Comparison of ENCODE assay signal across 12 cellular contexts in genomic region chr17:79859676-79860615, GRCh38.
"Had no signal": no experiment of that assay in that cellular context is flagged by ENCODE, and none has a peak within 500 bp of the region (broad histone marks: within the 10 kb centered on the region; RNA-seq: fewer than 3 reads in every experiment).

No MANE protein-coding gene starts in this region.

- H3K4me3 ChIP-seq: esophagus muscularis mucosa, right atrium auricular region, smooth muscle cell, transverse colon had no signal

- H3K36me3 ChIP-seq: esophagus muscularis mucosa, right atrium auricular region, transverse colon had no signal

- H3K27ac ChIP-seq: esophagus muscularis mucosa, right atrium auricular region, transverse colon had no signal

- DNase-seq: activated CD4-positive, alpha-beta memory T cell treated with anti-CD3 and anti-CD28 coated beads for 36 hours; activated gamma-delta T cell; activated T-cell treated with anti-CD3 and anti-CD28 coated beads, Interleukin-2, amount 50 U/mL, for 4 hours; amygdala; cerebellar nuclear complex; left ventricle myocardium superior; T1000; transverse colon had no signal

- H3K4me1 ChIP-seq: esophagus muscularis mucosa, right atrium auricular region, transverse colon had no signal

- ATAC-seq: activated T-cell treated with anti-CD3 and anti-CD28 coated beads, Interleukin-2, amount 50 U/mL, for 4 hours; left ventricle myocardium superior; stimulated activated effector memory CD8-positive, alpha-beta T cell treated with anti-CD3 and anti-CD28 coated beads, Interleukin-12 subunit alpha, Interleukin-12 subunit beta, amount 100 ng/mL, for 72 hours had no signal

- H3K27me3 ChIP-seq: right atrium auricular region had no signal

- H3K9me3 ChIP-seq: esophagus muscularis mucosa, right atrium auricular region, transverse colon had no signal

- H3K4me2 ChIP-seq: smooth muscle cell had no signal
